Comparison of ENCODE assay signal across 9 cellular contexts in the genomic region with DNA sequence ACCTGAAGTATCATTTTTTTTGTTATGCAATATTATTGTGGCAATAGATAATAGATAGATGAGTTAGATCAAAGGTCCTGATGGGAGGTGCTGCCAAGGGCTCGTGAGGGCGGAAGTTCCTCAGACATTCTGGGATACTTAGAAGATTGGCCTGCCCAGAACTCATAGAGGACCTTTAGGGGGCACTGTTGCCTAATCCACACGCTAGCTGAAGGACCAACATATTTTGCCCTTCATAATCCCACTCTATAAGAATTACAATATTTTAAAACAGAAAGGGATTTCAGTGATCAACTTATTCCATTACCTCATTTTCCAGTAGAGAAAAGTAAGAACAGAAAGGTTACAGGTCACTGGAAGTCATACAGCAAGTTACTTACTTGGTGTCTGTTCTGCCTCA. TPM values are rescaled to one million over a fixed set of nuclear protein-coding genes. Genes with fewer than 3 reads are reported as not detected.
DNase-seq lines count a peak whose midpoint lies in the region; ATAC-seq, FAIRE-seq and TF ChIP-seq lines count a peak whose summit lies in the region.
"Had no signal": no experiment of that assay in that cellular context is flagged by ENCODE, and none has a peak within 500 bp of the region (broad histone marks: within the 10 kb centered on the region; RNA-seq: fewer than 3 reads in every experiment).

No MANE protein-coding gene starts in this region.

- no peaks in the 10 kb centered on the region for H3K4me1 ChIP-seq in Karpas-422 (ENCODE audit: low read length)
- no peaks in the 10 kb centered on the region for H3K4me1 ChIP-seq in astrocyte (ENCODE audit: insufficient read depth, low read length)
- H3K4me1 ChIP-seq in spleen = no peaks in the 10 kb centered on the region

- CTCF ChIA-PET in activated CD4-positive, alpha-beta T cell treated with anti-CD3 and anti-CD28 coated beads for 36 hours (lab: Charles Lee) = interaction anchor here (0.6 to 0.7 kb wide), 2 partner anchors 40 to 183 kb away, joined by 3 read pairs; no protein-coding TSS in a partner anchor

- TF ChIP-seq POLR2A in spleen (IDR thresholded peaks at IDR 0.05) = no peak

- H3K27me3 Mint-ChIP-seq in activated CD4-positive, alpha-beta T cell treated with anti-CD3 and anti-CD28 coated beads for 36 hours = peaks cover 4% of the 10 kb centered on the region
- peaks cover 14% of the 10 kb centered on the region for H3K27me3 Mint-ChIP-seq in astrocyte (ENCODE audit: low read depth, unreplicated experiment)

- no peaks in the 10 kb centered on the region for H4K20me1 ChIP-seq in Karpas-422 (ENCODE audit: insufficient read depth, low read depth, low read length)
- no peaks in the 10 kb centered on the region for H4K20me1 ChIP-seq in astrocyte (ENCODE audit: insufficient read depth, low read length)

- H3K79me2 ChIP-seq in Karpas-422 (ENCODE audit: low read length) (no peaks in the 10 kb centered on the region), astrocyte (ENCODE audit: insufficient read depth, low read length) (no peaks in the 10 kb centered on the region)

- no peaks in the 10 kb centered on the region for H3K4me1 Mint-ChIP-seq in activated CD4-positive, alpha-beta T cell treated with anti-CD3 and anti-CD28 coated beads for 36 hours
- peaks cover 5% of the 10 kb centered on the region for H3K4me1 Mint-ChIP-seq in astrocyte (ENCODE audit: low read depth, unreplicated experiment)

- WGBS in spleen, 5 donors = 9 to 16% (median 15%) methylated on average over 3 of the region's 3 CpGs

- H3K9me3 ChIP-seq in Karpas-422 (ENCODE audit: low read length) (no peaks in the 10 kb centered on the region), astrocyte (ENCODE audit: insufficient read depth, low read depth, low read length) (no peaks in the 10 kb centered on the region), spleen (no peaks in the 10 kb centered on the region)

- H3K9me2 ChIP-seq in Karpas-422 (replicated peaks; ENCODE audit: insufficient read depth, low read length) = no peaks in the 10 kb centered on the region

- no peaks in the 10 kb centered on the region for H3K9me3 Mint-ChIP-seq in activated CD4-positive, alpha-beta T cell treated with anti-CD3 and anti-CD28 coated beads for 36 hours (ENCODE audit: low read depth)
- no peaks in the 10 kb centered on the region for H3K9me3 Mint-ChIP-seq in astrocyte (ENCODE audit: unreplicated experiment)

- H3K4me3 ChIP-seq in Karpas-422 (ENCODE audit: low read length) (no peak overlapping the region), astrocyte (ENCODE audit: insufficient read depth, low read depth, low read length) (no peak overlapping the region), spleen (no peak overlapping the region)

- H3K36me3 ChIP-seq in Karpas-422 (ENCODE audit: insufficient read depth, low read length) (no peaks in the 10 kb centered on the region), astrocyte (ENCODE audit: insufficient read depth, low read length) (no peaks in the 10 kb centered on the region), spleen (no peaks in the 10 kb centered on the region)

- H2AFZ ChIP-seq in Karpas-422 (ENCODE audit: low read length) (no peak overlapping the region), astrocyte (ENCODE audit: low read depth, low read length) (no peak overlapping the region)

- TF ChIP-seq CTCF in astrocyte (IDR thresholded peaks at IDR 0.05; ENCODE audit: insufficient read depth, low read depth, low read length) (peak; percentile 66), spleen (IDR thresholded peaks at IDR 0.05 in 8 of 11, conservative IDR thresholded peaks at IDR 0.05 in 3 of 11) (peak in 5 of 11 experiments; percentile 12 to 50 (median 29))

- POLR2A ChIA-PET in activated CD4-positive, alpha-beta T cell treated with anti-CD3 and anti-CD28 coated beads for 36 hours (lab: Charles Lee) = no interaction called here

- intact Hi-C loops in activated CD4-positive, alpha-beta T cell treated with anti-CD3 and anti-CD28 coated beads for 36 hours (cut with DNase I, micrococcal nuclease) = loop anchor here (1.0 to 5.0 kb wide), 4 partner anchors 100 to 453 kb away; a partner anchor contains a TSS
- intact Hi-C loops in spleen (cut with DNase I; ENCODE audit: low total_unique reads) = no loop called here

- H3K4me2 ChIP-seq in Karpas-422 (ENCODE audit: low read depth, low read length, poor library complexity, severe bottlenecking) = no peak overlapping the region
- no peak overlapping the region for H3K4me2 ChIP-seq in astrocyte (ENCODE audit: low read length)

- peak; percentile 26 for ATAC-seq in activated CD4-positive, alpha-beta T cell treated with anti-CD3 and anti-CD28 coated beads for 36 hours
- peak; percentile 63 for ATAC-seq in GM21528 (IDR thresholded peaks at IDR 0.05; ENCODE audit: low FRiP score, unreplicated experiment)

- H3K9ac ChIP-seq in Karpas-422 (ENCODE audit: low read length) (no peak overlapping the region), astrocyte (ENCODE audit: low read length) (no peak overlapping the region)

- no peak overlapping the region for H3K4me3 Mint-ChIP-seq in activated CD4-positive, alpha-beta T cell treated with anti-CD3 and anti-CD28 coated beads for 36 hours
- H3K4me3 Mint-ChIP-seq in astrocyte (ENCODE audit: unreplicated experiment) = no peak overlapping the region
- H3K4me3 Mint-ChIP-seq: activated naive CD8-positive, alpha-beta T cell had no signal

- no peak overlapping the region for H3K27ac Mint-ChIP-seq in activated CD4-positive, alpha-beta T cell treated with anti-CD3 and anti-CD28 coated beads for 36 hours
- H3K27ac Mint-ChIP-seq in astrocyte (ENCODE audit: unreplicated experiment) = no peak overlapping the region
- H3K27ac Mint-ChIP-seq: activated naive CD8-positive, alpha-beta T cell had no signal

- DNase-seq in activated CD4-positive, alpha-beta T cell treated with anti-CD3 and anti-CD28 coated beads for 36 hours = peak; percentile 34
- no peak for DNase-seq in activated CD4-positive, alpha-beta T cell treated with anti-CD3 and anti-CD28 coated beads, Interleukin-2, amount 50 U/mL, for 4 hours
- DNase-seq in Karpas-422 (peak; percentile 73), astrocyte (ENCODE audit: low read depth) (peak; percentile 30), iris pigment epithelial cell (ENCODE audit: low read depth) (peak; percentile 47), mesenteric fat pad (ENCODE audit: low spot score) (no peak), spleen (no peak)

- H3K27me3 ChIP-seq in Karpas-422 (ENCODE audit: low read length) = no peaks in the 10 kb centered on the region
- H3K27me3 ChIP-seq in astrocyte (ENCODE audit: insufficient read depth, low read length) = no peaks in the 10 kb centered on the region
- H3K27me3 ChIP-seq in spleen (replicated peaks in 1 of 7) = peaks cover 0 to 15% (median 0%) of the 10 kb centered on the region in 7 donors

- no peak for FAIRE-seq in astrocyte (lab: Jason Lieb, UNC)

- H3K36me3 Mint-ChIP-seq in activated CD4-positive, alpha-beta T cell treated with anti-CD3 and anti-CD28 coated beads for 36 hours (ENCODE audit: low read depth) = no peaks in the 10 kb centered on the region
- no peaks in the 10 kb centered on the region for H3K36me3 Mint-ChIP-seq in astrocyte (ENCODE audit: low read depth, unreplicated experiment)
- H3K36me3 Mint-ChIP-seq: activated naive CD8-positive, alpha-beta T cell had no signal

- H3K27ac ChIP-seq in Karpas-422 (ENCODE audit: low read length) (no peak overlapping the region), astrocyte (ENCODE audit: low read depth, low read length) (no peak overlapping the region), spleen (no peak overlapping the region)

RNA-seq across cellular contexts. Expression of a gene that starts 22.9 kb away (rescaled TPM):
- total RNA-seq in activated CD4-positive, alpha-beta T cell treated with anti-CD3 and anti-CD28 coated beads for 36 hours = not detected
- not detected in 2 replicates for total RNA-seq in Karpas-422 (2014; rRNA removed; shearing (Covaris generic); ENCODE audit: low replicate concordance)
- total RNA-seq in astrocyte = not detected in 2 replicates
- not detected for total RNA-seq in mesenteric fat pad
- total RNA-seq in spleen = not detected
- polyA plus RNA-seq in spleen = not detected

Comparison
In these comparisons a context has a peak if more than half of its experiments do, and no peak if none do; other contexts are left out.
1. DNase-seq: peak in activated CD4-positive, alpha-beta T cell treated with anti-CD3 and anti-CD28 coated beads for 36 hours (single experiment), Karpas-422 (single experiment), astrocyte (single experiment) and iris pigment epithelial cell (single experiment); none in activated CD4-positive, alpha-beta T cell treated with anti-CD3 and anti-CD28 coated beads, Interleukin-2, amount 50 U/mL, for 4 hours (0 of 2), mesenteric fat pad (single experiment) and spleen (single experiment).